In the genomic region with DNA sequence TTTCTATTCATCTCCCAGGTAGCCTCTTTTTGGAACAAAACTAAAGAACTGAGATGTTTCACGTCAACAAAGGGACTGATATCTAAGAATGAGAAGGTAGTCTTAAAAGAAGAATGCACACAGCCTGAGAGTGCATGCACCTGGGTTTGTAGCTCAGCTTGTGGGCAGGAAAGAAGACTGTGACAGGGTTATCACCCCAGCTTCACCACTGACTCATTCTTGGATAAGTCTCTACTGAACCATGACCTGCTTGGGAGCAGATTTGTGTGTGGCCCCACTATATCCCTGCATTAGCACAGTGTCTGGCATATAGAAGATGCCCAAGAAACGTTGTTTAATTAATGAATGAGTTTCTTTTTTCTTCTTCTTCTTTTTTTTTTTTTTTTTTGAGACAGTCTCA, we compare ENCODE assay signal across 15 cellular contexts.
DNase-seq lines count a peak whose midpoint lies in the region; ATAC-seq, FAIRE-seq and TF ChIP-seq lines count a peak whose summit lies in the region.
"Had no signal": no experiment of that assay in that cellular context is flagged by ENCODE, and none has a peak within 500 bp of the region (broad histone marks: within the 10 kb centered on the region; RNA-seq: fewer than 3 reads in every experiment).

No MANE protein-coding gene starts in this region.

- no peaks in the 10 kb centered on the region for H3K36me3 ChIP-seq in heart left ventricle

- TF ChIP-seq CTCF in GM13976 (IDR thresholded peaks at IDR 0.05; ENCODE audit: borderline replicate concordance, control extremely low read depth, extremely low read depth, insufficient read depth, missing control alignments) (no peak), heart left ventricle (IDR thresholded peaks at IDR 0.05) (no peak)

- no peak for TF ChIP-seq POLR2A in heart left ventricle (IDR thresholded peaks at IDR 0.05)

- H3K4me3 Mint-ChIP-seq in activated T-cell treated with anti-CD3 and anti-CD28 coated beads, Interleukin-2, amount 50 U/mL, for 24 hours, result no peak overlapping the region
- H3K4me3 Mint-ChIP-seq: brain had no signal

- 55 to 73% (median 63%) methylated on average over 2 of the region's 2 CpGs for WGBS in heart left ventricle, 4 donors

- ATAC-seq in GM19397 (IDR thresholded peaks at IDR 0.05; ENCODE audit: unreplicated experiment), result peak; percentile 87
- ATAC-seq in HG02763 (IDR thresholded peaks at IDR 0.05; ENCODE audit: unreplicated experiment), result peak; percentile 95
- peak; percentile 95 for ATAC-seq in HG03439 (IDR thresholded peaks at IDR 0.05; ENCODE audit: unreplicated experiment)
- no peak for ATAC-seq in heart left ventricle
- ATAC-seq: HCT116 had no signal

- peak; percentile 21 for DNase-seq in GM13976 (ENCODE audit: low spot score)
- DNase-seq in heart left ventricle, result no peak
- DNase-seq in activated T-cell treated with anti-CD3 and anti-CD28 coated beads, Interleukin-2, amount 50 U/mL, for 24 hours, result no peak
- DNase-seq in frontal cortex (ENCODE audit: low spot score in 2 of 2), result no peak
- DNase-seq in globus pallidus (ENCODE audit: low spot score), result no peak
- DNase-seq: activated T-cell treated with anti-CD3 and anti-CD28 coated beads, Interleukin-2, amount 50 U/mL, for 48 hours; NCI-H2227 treated with DMSO at 0.1 percent for 48 hours; Right ventricle myocardium superior had no signal

- intact Hi-C loops in heart left ventricle (cut with DNase I), result no loop called here

- H3K27me3 ChIP-seq in heart left ventricle, result no peaks in the 10 kb centered on the region

- in situ Hi-C loops in GM13976 (cut with MboI; ENCODE audit: low sequenced_read_pairs, unreplicated experiment), result no loop called here

- H3K27ac Mint-ChIP-seq in activated T-cell treated with anti-CD3 and anti-CD28 coated beads, Interleukin-2, amount 50 U/mL, for 24 hours, result no peak overlapping the region
- H3K27ac Mint-ChIP-seq: brain had no signal

- H3K4me1 Mint-ChIP-seq in activated T-cell treated with anti-CD3 and anti-CD28 coated beads, Interleukin-2, amount 50 U/mL, for 24 hours (ENCODE audit: low read depth), result no peaks in the 10 kb centered on the region

- H3K9me3 ChIP-seq in heart left ventricle, result peaks cover 0 to 7% (median 0%) of the 10 kb centered on the region in 12 donors

- no peak for FAIRE-seq in frontal cortex (lab: Jason Lieb, UNC)

- no peaks in the 10 kb centered on the region for H3K36me3 Mint-ChIP-seq in activated T-cell treated with anti-CD3 and anti-CD28 coated beads, Interleukin-2, amount 50 U/mL, for 24 hours (ENCODE audit: low read depth)
- H3K36me3 Mint-ChIP-seq: brain had no signal

- peaks cover 12% of the 10 kb centered on the region for H3K27me3 Mint-ChIP-seq in activated T-cell treated with anti-CD3 and anti-CD28 coated beads, Interleukin-2, amount 50 U/mL, for 24 hours
- H3K27me3 Mint-ChIP-seq: brain had no signal

- no peak overlapping the region for H3K4me3 ChIP-seq in heart left ventricle

- no peaks in the 10 kb centered on the region for H3K9me3 Mint-ChIP-seq in activated T-cell treated with anti-CD3 and anti-CD28 coated beads, Interleukin-2, amount 50 U/mL, for 24 hours

- H3K4me1 ChIP-seq in heart left ventricle, result no peaks in the 10 kb centered on the region

- no peak overlapping the region for H3K27ac ChIP-seq in heart left ventricle
- H3K27ac ChIP-seq: epithelial cell of prostate, VCaP had no signal

Comparison
In these comparisons a context has a peak if more than half of its experiments do, and no peak if none do; other contexts are left out.
1. ATAC-seq: peak in GM19397 (single experiment), HG02763 (single experiment) and HG03439 (single experiment); none in heart left ventricle (0 of 4).